In genomic region chr4:3429651-3430050, GRCh38 we compare ENCODE assay signal across 32 cellular contexts. TPM values are rescaled to one million over a fixed set of nuclear protein-coding genes. Genes with fewer than 3 reads are reported as not detected.
"Had no signal": no experiment of that assay in that cellular context is flagged by ENCODE, and none has a peak within 500 bp of the region (broad histone marks: within the 10 kb centered on the region; RNA-seq: fewer than 3 reads in every experiment).

No MANE protein-coding gene starts in this region.

- H3K4me3 Mint-ChIP-seq: activated CD4-positive, alpha-beta memory T cell treated with anti-CD3 and anti-CD28 coated beads, Interleukin-2, amount 10 ng/mL, durations not matched to agents 7 days and 5 days; activated CD4-positive, alpha-beta T cell treated with anti-CD3 and anti-CD28 coated beads, Interleukin-2, amount 10 ng/mL, durations not matched to agents 7 days and 5 days; activated naive CD8-positive, alpha-beta T cell; activated T-cell treated with anti-CD3 and anti-CD28 coated beads, Interleukin-2, amount 50 U/mL, for 4 hours; activated T-helper 17 cell treated with anti-CD3 and anti-CD28 coated beads, Interleukin-2, amount 50 U/mL, for 72 hours; effector memory CD8-positive, alpha-beta T cell; T-cell; T-helper 1 cell treated with Interleukin-12 subunit alpha and Interleukin-12 subunit beta and Interleukin-4 antibody, amounts not matched to agents 30 μg/mL and 1 μg/mL, for 36 hours had no signal

- H3K9me3 ChIP-seq: body of pancreas, esophagus squamous epithelium, gastroesophageal sphincter had no signal

- H3K27me3 Mint-ChIP-seq: activated CD4-positive, alpha-beta memory T cell treated with anti-CD3 and anti-CD28 coated beads, Interleukin-2, amount 10 ng/mL, durations not matched to agents 7 days and 5 days; activated CD4-positive, alpha-beta T cell treated with anti-CD3 and anti-CD28 coated beads, Interleukin-2, amount 10 ng/mL, durations not matched to agents 7 days and 5 days; activated naive CD8-positive, alpha-beta T cell; activated T-helper 17 cell treated with anti-CD3 and anti-CD28 coated beads, Interleukin-2, amount 50 U/mL, for 72 hours; effector memory CD8-positive, alpha-beta T cell; T-cell had no signal

- H3K9me3 Mint-ChIP-seq: activated CD4-positive, alpha-beta memory T cell treated with anti-CD3 and anti-CD28 coated beads, Interleukin-2, amount 10 ng/mL, durations not matched to agents 7 days and 5 days; activated CD4-positive, alpha-beta T cell treated with anti-CD3 and anti-CD28 coated beads, Interleukin-2, amount 10 ng/mL, durations not matched to agents 7 days and 5 days; activated T-cell treated with anti-CD3 and anti-CD28 coated beads, Interleukin-2, amount 50 U/mL, for 4 hours; activated T-helper 17 cell treated with anti-CD3 and anti-CD28 coated beads, Interleukin-2, amount 50 U/mL, for 72 hours; effector memory CD8-positive, alpha-beta T cell; T-cell; T-helper 1 cell treated with Interleukin-12 subunit alpha and Interleukin-12 subunit beta and Interleukin-4 antibody, amounts not matched to agents 30 μg/mL and 1 μg/mL, for 36 hours had no signal

- H3K4me1 ChIP-seq: body of pancreas, esophagus squamous epithelium, gastroesophageal sphincter had no signal

- H3K27ac Mint-ChIP-seq: activated CD4-positive, alpha-beta memory T cell treated with anti-CD3 and anti-CD28 coated beads, Interleukin-2, amount 10 ng/mL, durations not matched to agents 7 days and 5 days; activated CD4-positive, alpha-beta T cell treated with anti-CD3 and anti-CD28 coated beads, Interleukin-2, amount 10 ng/mL, durations not matched to agents 7 days and 5 days; activated naive CD8-positive, alpha-beta T cell; activated T-helper 17 cell treated with anti-CD3 and anti-CD28 coated beads, Interleukin-2, amount 50 U/mL, for 72 hours; T-cell; T-helper 1 cell treated with Interleukin-12 subunit alpha and Interleukin-12 subunit beta and Interleukin-4 antibody, amounts not matched to agents 30 μg/mL and 1 μg/mL, for 36 hours had no signal

- H3K4me3 ChIP-seq: body of pancreas, esophagus squamous epithelium, gastroesophageal sphincter had no signal

- H3K27me3 ChIP-seq: body of pancreas, esophagus squamous epithelium, gastroesophageal sphincter had no signal

- H3K27ac ChIP-seq: body of pancreas, epithelial cell of prostate, esophagus squamous epithelium, gastroesophageal sphincter had no signal

- DNase-seq: activated CD4-positive, alpha-beta memory T cell treated with anti-CD3 and anti-CD28 coated beads, Interleukin-2, amount 10 ng/mL, durations not matched to agents 7 days and 5 days; activated CD4-positive, alpha-beta T cell treated with anti-CD3 and anti-CD28 coated beads for 1 hour; activated CD4-positive, alpha-beta T cell treated with anti-CD3 and anti-CD28 coated beads for 4 hours; activated CD4-positive, alpha-beta T cell treated with anti-CD3 and anti-CD28 coated beads, Interleukin-2, amount 10 ng/mL, durations not matched to agents 7 days and 5 days; activated CD4-positive, alpha-beta T cell treated with anti-CD3 and anti-CD28 coated beads, Interleukin-2, amount 50 U/mL, for 4 hours; activated effector memory CD4-positive, alpha-beta T cell treated with Interleukin-2 at 50 U/mL for 16 hours; activated gamma-delta T cell treated with Interleukin-2 at 50 U/mL for 16 hours; activated naive CD4-positive, alpha-beta T cell treated with anti-CD3 and anti-CD28 coated beads, Interleukin-2, amount 50 U/mL, for 16 hours; activated naive CD4-positive, alpha-beta T cell treated with Interleukin-2 at 50 U/mL for 16 hours; activated T-cell treated with anti-CD3 and anti-CD28 coated beads, Interleukin-2, amount 50 U/mL, for 4 hours; amniotic stem cell; aorta; body of pancreas; caudate nucleus; cortex of kidney; dermis blood vessel endothelial cell; effector CD4-positive, alpha-beta T cell; effector memory CD8-positive, alpha-beta T cell; esophagus squamous epithelium; foreskin melanocyte; SW 1271; T-cell; T1000 had no signal

- H3K4me1 Mint-ChIP-seq: activated CD4-positive, alpha-beta memory T cell treated with anti-CD3 and anti-CD28 coated beads, Interleukin-2, amount 10 ng/mL, durations not matched to agents 7 days and 5 days; activated CD4-positive, alpha-beta T cell treated with anti-CD3 and anti-CD28 coated beads, Interleukin-2, amount 10 ng/mL, durations not matched to agents 7 days and 5 days; activated T-helper 17 cell treated with anti-CD3 and anti-CD28 coated beads, Interleukin-2, amount 50 U/mL, for 72 hours; T-cell had no signal

- H3K36me3 Mint-ChIP-seq: activated naive CD8-positive, alpha-beta T cell had no signal

RNA-seq across cellular contexts. Expression of gene HGFAC, which starts 12.1 kb away (rescaled TPM):
- total RNA-seq: activated CD4-positive, alpha-beta memory T cell treated with anti-CD3 and anti-CD28 coated beads, Interleukin-2, amount 10 ng/mL, durations not matched to agents 7 days and 5 days; activated T-helper 17 cell treated with anti-CD3 and anti-CD28 coated beads, Interleukin-2, amount 50 U/mL, for 72 hours; fibroblast of villous mesenchyme; T-helper 2 cell treated with Interferon-gamma antibody and Interleukin-4, amounts not matched to agents 100 ng/mL and 5 ng/mL, for 36 hours had no signal

RNA-seq across cellular contexts. Expression of gene DOK7, which starts 33.5 kb away (rescaled TPM):
- total RNA-seq: activated CD4-positive, alpha-beta memory T cell treated with anti-CD3 and anti-CD28 coated beads, Interleukin-2, amount 10 ng/mL, durations not matched to agents 7 days and 5 days; activated CD4-positive, alpha-beta T cell treated with anti-CD3 and anti-CD28 coated beads, Interleukin-2, amount 10 ng/mL, durations not matched to agents 7 days and 5 days; activated T-cell treated with anti-CD3 and anti-CD28 coated beads, Interleukin-2, amount 50 U/mL, for 4 hours; activated T-helper 17 cell treated with anti-CD3 and anti-CD28 coated beads, Interleukin-2, amount 50 U/mL, for 72 hours; endothelial cell of umbilical vein; fibroblast of villous mesenchyme; glomerular endothelial cell; T-helper 2 cell treated with Interferon-gamma antibody and Interleukin-4, amounts not matched to agents 100 ng/mL and 5 ng/mL, for 36 hours had no signal
